In genomic region chr17:75338335-75338734, GRCh38 we compare ENCODE assay signal across 11 cellular contexts. TPM values are rescaled to one million over a fixed set of nuclear protein-coding genes. Genes with fewer than 3 reads are reported as not detected.
DNase-seq lines count a peak whose midpoint lies in the region; ATAC-seq, FAIRE-seq and TF ChIP-seq lines count a peak whose summit lies in the region.
"Had no signal": no experiment of that assay in that cellular context is flagged by ENCODE, and none has a peak within 500 bp of the region (broad histone marks: within the 10 kb centered on the region; RNA-seq: fewer than 3 reads in every experiment).

No MANE protein-coding gene starts in this region.

- POLR2A ChIA-PET in activated B cell treated with CpG ODN at 0.5 μM for 24 hours (lab: Charles Lee): interaction anchor here (0.6 to 2.3 kb wide), 14 partner anchors 12 to 77 kb away, joined by 3 to 15 read pairs (median 6); partner anchors contain the start of genes GGA3, GRB2, MIF4GD and MRPS7

- no peaks in the 10 kb centered on the region for H3K9me3 ChIP-seq in tibial artery

- intact Hi-C loops in activated B cell treated with CpG ODN at 0.5 μM for 24 hours (cut with micrococcal nuclease): no loop called here
- intact Hi-C loops in natural killer cell (cut with micrococcal nuclease): no loop called here
- intact Hi-C loops in tibial artery (cut with DNase I; ENCODE audit: low total_unique reads): no loop called here

- H3K9me3 Mint-ChIP-seq in GM23338 (no peaks in the 10 kb centered on the region), activated B cell treated with CpG ODN at 0.5 μM for 24 hours (no peaks in the 10 kb centered on the region), natural killer cell (no peaks in the 10 kb centered on the region)

- H4K20me1 ChIP-seq in GM23338 (replicated peaks; ENCODE audit: insufficient read depth): peaks cover 8% of the 10 kb centered on the region; the same call in 1 of the 2 replicates

- 0 out of 2 replicates have a peak, but pooled peaks cover 3% of the 10 kb centered on the region for H3F3A ChIP-seq in GM23338 (replicated peaks; ENCODE audit: low read depth)

- H3K79me2 ChIP-seq in GM23338 (replicated peaks; ENCODE audit: insufficient read depth): peaks cover 95% of the 10 kb centered on the region

- ATAC-seq in GM23338 (no peak), activated B cell treated with CpG ODN at 0.5 μM for 24 hours (ENCODE audit: low read depth) (peak; percentile 19), natural killer cell (peak; percentile 18 to 44 (median 33))

- TF ChIP-seq CTCF in GM23338 (conservative IDR thresholded peaks at IDR 0.05; ENCODE audit: low read depth in 2 of 2): no peak
- TF ChIP-seq CTCF in activated B cell treated with CpG ODN at 0.5 μM for 24 hours (IDR thresholded peaks at IDR 0.05): no peak
- TF ChIP-seq CTCF in natural killer cell (IDR thresholded peaks at IDR 0.05): no peak
- no peak for TF ChIP-seq CTCF in tibial artery (IDR thresholded peaks at IDR 0.05)

- H3K4me2 ChIP-seq in GM23338: no peak overlapping the region

- H3K27me3 Mint-ChIP-seq in GM23338 (ENCODE audit: insufficient read depth, low read depth, poor library complexity) (no peaks in the 10 kb centered on the region), activated B cell treated with CpG ODN at 0.5 μM for 24 hours (no peaks in the 10 kb centered on the region), natural killer cell (ENCODE audit: low read depth in 2 of 2) (no peaks in the 10 kb centered on the region)

- FAIRE-seq in urothelium cell line (lab: Jason Lieb, UNC): no peak
- FAIRE-seq: colon had no signal

- CTCF ChIA-PET in activated B cell treated with CpG ODN at 0.5 μM for 24 hours (lab: Charles Lee): interaction anchor here (0.9 to 3.9 kb wide), 5 partner anchors 12 to 68 kb away, joined by 3 to 15 read pairs (median 3); partner anchors contain the start of genes MIF4GD and SLC25A19

- H3K27ac ChIP-seq in GM23338 (ENCODE audit: low read depth) (peak overlapping the region; percentile 51), tibial artery (no peak overlapping the region)

- H3K4me1 ChIP-seq in GM23338 (ENCODE audit: insufficient read depth) (peaks cover 42% of the 10 kb centered on the region), tibial artery (peaks cover 0 to 18% (median 0%) of the 10 kb centered on the region in 4 donors)

- no peaks in the 10 kb centered on the region for H3K9me2 ChIP-seq in GM23338 (ENCODE audit: insufficient read depth)

- H3K4me3 Mint-ChIP-seq in GM23338 (no peak overlapping the region), activated B cell treated with CpG ODN at 0.5 μM for 24 hours (peak overlapping the region; percentile 62), natural killer cell (peak overlapping the region; percentile 81)

- H3K36me3 Mint-ChIP-seq in GM23338 (ENCODE audit: low read depth) (peaks cover 2% of the 10 kb centered on the region; the same call in 1 of the 3 replicates), activated B cell treated with CpG ODN at 0.5 μM for 24 hours (ENCODE audit: low read depth) (peaks cover 28% of the 10 kb centered on the region), natural killer cell (no peaks in the 10 kb centered on the region)

- H3K27me3 ChIP-seq in GM23338 (ENCODE audit: insufficient read depth): no peaks in the 10 kb centered on the region
- H3K27me3 ChIP-seq in tibial artery: no peaks in the 10 kb centered on the region

- no peak overlapping the region for H2AFZ ChIP-seq in GM23338

- H3K36me3 ChIP-seq in GM23338 (ENCODE audit: insufficient read depth): no peaks in the 10 kb centered on the region
- H3K36me3 ChIP-seq in tibial artery: no peaks in the 10 kb centered on the region

- DNase-seq in CD1c-positive myeloid dendritic cell (ENCODE audit: extremely low spot score) (peak; percentile 54), GM23338 (ENCODE audit: low spot score) (no peak), activated B cell treated with CpG ODN at 0.5 μM for 24 hours (no peak), natural killer cell (no peak), A172 (ENCODE audit: low spot score) (no peak), tibial artery (no peak), urothelium cell line (ENCODE audit: low spot score) (no peak), retina (no peak)
- DNase-seq: activated CD4-positive, CD25-positive, alpha-beta regulatory T cell treated with anti-CD3 and anti-CD28 coated beads, Interleukin-2, amount 50 U/mL, for 72 hours; nucleus accumbens had no signal

- H3K27ac Mint-ChIP-seq in GM23338: peak overlapping the region; percentile 3; the same call in 1 of the 2 replicates
- peak overlapping the region; percentile 84 for H3K27ac Mint-ChIP-seq in activated B cell treated with CpG ODN at 0.5 μM for 24 hours
- peak overlapping the region; percentile 81 to 91 for H3K27ac Mint-ChIP-seq in natural killer cell

- H3K4me3 ChIP-seq in GM23338 (no peak overlapping the region), tibial artery (no peak overlapping the region)

- H3K4me1 Mint-ChIP-seq in GM23338 (peaks cover 37% of the 10 kb centered on the region), activated B cell treated with CpG ODN at 0.5 μM for 24 hours (peaks cover 89% of the 10 kb centered on the region), natural killer cell (peaks cover 66 to 71% of the 10 kb centered on the region in 2 donors)

TF ChIP-seq in GM23338, 12 proteins besides CTCF, POLR2A, EP300 and RAD21:
- TF ChIP-seq, protein P1, sequence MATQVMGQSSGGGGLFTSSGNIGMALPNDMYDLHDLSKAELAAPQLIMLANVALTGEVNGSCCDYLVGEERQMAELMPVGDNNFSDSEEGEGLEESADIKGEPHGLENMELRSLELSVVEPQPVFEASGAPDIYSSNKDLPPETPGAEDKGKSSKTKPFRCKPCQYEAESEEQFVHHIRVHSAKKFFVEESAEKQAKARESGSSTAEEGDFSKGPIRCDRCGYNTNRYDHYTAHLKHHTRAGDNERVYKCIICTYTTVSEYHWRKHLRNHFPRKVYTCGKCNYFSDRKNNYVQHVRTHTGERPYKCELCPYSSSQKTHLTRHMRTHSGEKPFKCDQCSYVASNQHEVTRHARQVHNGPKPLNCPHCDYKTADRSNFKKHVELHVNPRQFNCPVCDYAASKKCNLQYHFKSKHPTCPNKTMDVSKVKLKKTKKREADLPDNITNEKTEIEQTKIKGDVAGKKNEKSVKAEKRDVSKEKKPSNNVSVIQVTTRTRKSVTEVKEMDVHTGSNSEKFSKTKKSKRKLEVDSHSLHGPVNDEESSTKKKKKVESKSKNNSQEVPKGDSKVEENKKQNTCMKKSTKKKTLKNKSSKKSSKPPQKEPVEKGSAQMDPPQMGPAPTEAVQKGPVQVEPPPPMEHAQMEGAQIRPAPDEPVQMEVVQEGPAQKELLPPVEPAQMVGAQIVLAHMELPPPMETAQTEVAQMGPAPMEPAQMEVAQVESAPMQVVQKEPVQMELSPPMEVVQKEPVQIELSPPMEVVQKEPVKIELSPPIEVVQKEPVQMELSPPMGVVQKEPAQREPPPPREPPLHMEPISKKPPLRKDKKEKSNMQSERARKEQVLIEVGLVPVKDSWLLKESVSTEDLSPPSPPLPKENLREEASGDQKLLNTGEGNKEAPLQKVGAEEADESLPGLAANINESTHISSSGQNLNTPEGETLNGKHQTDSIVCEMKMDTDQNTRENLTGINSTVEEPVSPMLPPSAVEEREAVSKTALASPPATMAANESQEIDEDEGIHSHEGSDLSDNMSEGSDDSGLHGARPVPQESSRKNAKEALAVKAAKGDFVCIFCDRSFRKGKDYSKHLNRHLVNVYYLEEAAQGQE (IDR thresholded peaks at IDR 0.05; ENCODE audit: unreplicated experiment): no peak
- no peak for TF ChIP-seq POLR2AphosphoS5 (IDR thresholded peaks at IDR 0.05; ENCODE audit: low read depth)
- TF ChIP-seq STAT1 (IDR thresholded peaks at IDR 0.05; ENCODE audit: unreplicated experiment): no peak

RNA-seq across cellular contexts. Expression of gene SLC25A19, which starts 49.1 kb away (rescaled TPM):
- total RNA-seq in GM23338 (2014; rRNA removed; shearing (Covaris generic)): 16.3 and 22.4 TPM in 2 replicates
- 17.9 and 19.4 TPM in 2 replicates for polyA plus RNA-seq in GM23338 (2016; fragmentation: Nextera tagmentation; extraction: Ambion mirVana)
- total RNA-seq in activated B cell treated with CpG ODN at 0.5 μM for 24 hours (87.6 and 96.7 TPM in 2 replicates), natural killer cell (10 to 100 TPM; 12.1 to 17.7 (median 14.8) TPM)
- 13.6 and 22.6 TPM in 2 replicates for total RNA-seq in A172 (2014; rRNA removed; shearing (Covaris generic))

Comparison
In these comparisons a context has a peak if more than half of its experiments do, and no peak if none do; other contexts are left out.
1. H3K27ac Mint-ChIP-seq: peak in every context shown above with its lines; median percentile 86 in natural killer cell; 84 in activated B cell treated with CpG ODN at 0.5 μM for 24 hours; 3 in GM23338.